Comparison of ENCODE assay signal across 8 cellular contexts in the genomic region with DNA sequence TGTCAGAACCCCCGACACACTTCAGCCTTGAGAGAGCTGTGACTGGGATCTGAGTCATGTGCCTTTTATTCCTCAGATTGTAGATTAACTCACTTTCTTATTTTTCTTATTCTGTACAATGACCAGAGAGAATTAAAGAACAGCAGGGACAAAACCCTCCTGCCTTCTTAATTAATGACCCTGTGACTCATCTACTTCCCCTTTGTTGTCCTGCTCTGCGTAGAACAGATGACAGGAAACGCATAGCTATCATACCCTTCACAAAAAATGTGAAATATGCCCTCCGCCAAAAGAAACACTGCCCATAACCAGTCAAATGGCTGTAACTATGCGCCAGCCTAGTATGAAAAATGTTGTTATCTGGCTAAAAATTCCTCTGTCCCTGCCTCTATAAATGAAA. TPM values are rescaled to one million over a fixed set of nuclear protein-coding genes. Genes with fewer than 3 reads are reported as not detected.
DNase-seq lines count a peak whose midpoint lies in the region; ATAC-seq and TF ChIP-seq lines count a peak whose summit lies in the region.

No MANE protein-coding gene starts in this region.

- H3K9me3 ChIP-seq in tibial artery (no peaks in the 10 kb centered on the region), MM.1S (replicated peaks; ENCODE audit: insufficient read depth, low read length) (no peaks in the 10 kb centered on the region)

- intact Hi-C loops in tibial artery (cut with DNase I; ENCODE audit: low total_unique reads) = no loop called here

- TF ChIP-seq CTCF in tibial artery (IDR thresholded peaks at IDR 0.05) (no peak), MM.1S (IDR thresholded peaks at IDR 0.05; ENCODE audit: low read length) (no peak)

- H3K9ac ChIP-seq in MM.1S (ENCODE audit: low read length) = no peak overlapping the region

- H3K27me3 ChIP-seq in tibial artery = no peaks in the 10 kb centered on the region
- H3K27me3 ChIP-seq in MM.1S (replicated peaks; ENCODE audit: insufficient read depth, low read length) = peaks cover 84% of the 10 kb centered on the region

- no peaks in the 10 kb centered on the region for H3K79me2 ChIP-seq in MM.1S (ENCODE audit: low read length)

- H3K4me3 ChIP-seq in tibial artery = no peak overlapping the region
- no peak overlapping the region for H3K4me3 ChIP-seq in MM.1S (ENCODE audit: low read length)

- peak; percentile 71 for DNase-seq in SIG-M5 treated with dmso at 0.1 percent for 504 hours (lab: John Stamatoyannopoulos, UW; ENCODE audit: unreplicated experiment)
- DNase-seq in SIG-M5 (lab: John Stamatoyannopoulos, UW) = no peak
- peak; percentile 94 for DNase-seq in SW480 (ENCODE audit: low spot score)
- DNase-seq in globus pallidus (ENCODE audit: low spot score) = peak; percentile 18
- no peak for DNase-seq in tibial artery
- no peak for DNase-seq in MM.1S
- no peak for DNase-seq in ureter (ENCODE audit: low spot score)

- no peak overlapping the region for H3K4me2 ChIP-seq in MM.1S (ENCODE audit: low read depth, low read length)

- no peaks in the 10 kb centered on the region for H3K36me3 ChIP-seq in tibial artery
- H3K36me3 ChIP-seq in MM.1S (replicated peaks; ENCODE audit: insufficient read depth, low read length) = no peaks in the 10 kb centered on the region

- H3K9me2 ChIP-seq in MM.1S (replicated peaks; ENCODE audit: insufficient read depth, low read length) = no peaks in the 10 kb centered on the region

- H3F3A ChIP-seq in MM.1S (ENCODE audit: insufficient read depth, low read length) = no peaks in the 10 kb centered on the region

- H4K20me1 ChIP-seq in MM.1S (ENCODE audit: insufficient read depth, low read length) = no peaks in the 10 kb centered on the region

- peaks cover 0 to 23% (median 8%) of the 10 kb centered on the region in 4 donors for H3K4me1 ChIP-seq in tibial artery
- H3K4me1 ChIP-seq in MM.1S (ENCODE audit: low read length) = no peaks in the 10 kb centered on the region

- no peak overlapping the region for H2AFZ ChIP-seq in MM.1S (ENCODE audit: low read length)

- H3K27ac ChIP-seq in tibial artery = peak overlapping the region; percentile 20 to 29
- H3K27ac ChIP-seq in MM.1S (ENCODE audit: low read length) = no peak overlapping the region

- ATAC-seq in GM19035 (IDR thresholded peaks at IDR 0.05; ENCODE audit: unreplicated experiment) = no peak

RNA-seq across cellular contexts. Expression of a gene that starts 9.1 kb away (rescaled TPM):
- total RNA-seq in ureter = 1.8 TPM

Comparison
In these comparisons a context has a peak if more than half of its experiments do, and no peak if none do; other contexts are left out.
1. DNase-seq: peak in SIG-M5 treated with dmso at 0.1 percent for 504 hours (single experiment), SW480 (single experiment) and globus pallidus (single experiment); none in SIG-M5 (single experiment), tibial artery (0 of 2), MM.1S (single experiment) and ureter (single experiment).